ENCODE assay signal across 19 cellular contexts in the genomic region with DNA sequence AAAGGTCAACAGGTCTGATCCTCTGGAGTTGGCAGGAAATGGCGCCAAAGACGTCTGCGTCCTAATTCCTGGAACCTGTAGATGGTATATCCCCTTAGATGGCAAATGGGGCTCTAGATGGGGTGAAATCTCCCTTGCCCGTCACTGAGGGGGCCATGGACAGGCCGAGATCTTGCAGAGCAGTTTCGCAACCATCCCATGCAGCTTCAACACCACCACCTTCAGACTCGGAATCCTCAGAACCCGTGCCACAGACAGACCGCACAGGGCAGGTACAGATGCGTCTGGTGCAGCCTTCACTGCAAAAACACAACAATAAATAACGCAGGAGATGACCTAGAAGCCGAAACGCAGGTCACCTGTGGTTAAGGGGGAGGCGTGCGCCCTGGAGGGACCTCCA. TPM values are rescaled to one million over a fixed set of nuclear protein-coding genes. Genes with fewer than 3 reads are reported as not detected.
DNase-seq lines count a peak whose midpoint lies in the region; ATAC-seq and TF ChIP-seq lines count a peak whose summit lies in the region.
"Had no signal": no experiment of that assay in that cellular context is flagged by ENCODE, and none has a peak within 500 bp of the region (broad histone marks: within the 10 kb centered on the region; RNA-seq: fewer than 3 reads in every experiment).

No MANE protein-coding gene starts in this region.

- H3K4me3 ChIP-seq in IMR-90 (ENCODE audit: insufficient read depth, low read depth, low read length) (no peak overlapping the region), upper lobe of left lung (no peak overlapping the region)
- H3K4me3 ChIP-seq: BLaER1 treated with 17β-estradiol and CSF1 and Interleukin-3, amounts not matched to agents 10 nM and 100 nM; GM23338; PC-9 had no signal

- H3K36me3 Mint-ChIP-seq in endothelial cell (ENCODE audit: low read depth, unreplicated experiment), result peaks cover 13% of the 10 kb centered on the region

- WGBS in IMR-90 (ENCODE audit: extremely low coverage in 2 of 2, insufficient read length in 1 of 2), 2 experiments, result 89% methylated on average over 3 of the region's 15 CpGs; no CpG with 5 or more reads in 1 of the 2 experiments
- 87 to 88% methylated on average over 12 to 15 of the region's 15 CpGs for WGBS in upper lobe of left lung, 2 donors

- H4K91ac ChIP-seq in IMR-90 (ENCODE audit: insufficient read depth, low read depth, low read length), result no peak overlapping the region

- BruUV-seq in IMR-90 (replicated peaks; lab: Mats Ljungman, UMichigan), result no TSS peak

- H3K27ac ChIP-seq in 22Rv1 (peak overlapping the region; percentile 72), IMR-90 (ENCODE audit: insufficient read depth, low read length) (no peak overlapping the region), upper lobe of left lung (no peak overlapping the region)
- H3K27ac ChIP-seq: BLaER1 treated with 17β-estradiol and CSF1 and Interleukin-3, amounts not matched to agents 10 nM and 100 nM; PC-9 had no signal

- H3K36me3 ChIP-seq in IMR-90 (ENCODE audit: control insufficient read depth, insufficient read depth, low read length), result peaks cover 10% of the 10 kb centered on the region; the same call in 1 of the 2 replicates
- peaks cover 0 to 54% (median 34%) of the 10 kb centered on the region in 4 donors for H3K36me3 ChIP-seq in upper lobe of left lung

- no peak overlapping the region for H2AFZ ChIP-seq in IMR-90 (replicated peaks; ENCODE audit: low read length, poor library complexity)
- H2AFZ ChIP-seq: GM23338, PC-9 had no signal

- dilution Hi-C loops in IMR-90 (cut with HindIII; ENCODE audit: low sequenced_read_pairs, unreplicated experiment), result no loop called here

- no peak overlapping the region for H2AK5ac ChIP-seq in IMR-90 (ENCODE audit: low read depth, low read length)

- no peak overlapping the region for H2BK5ac ChIP-seq in IMR-90 (ENCODE audit: low read depth, low read length, poor library complexity, severe bottlenecking)

- TF ChIP-seq POLR2A in IMR-90 (IDR thresholded peaks at IDR 0.05; ENCODE audit: low read depth, low read length) (no peak), upper lobe of left lung (IDR thresholded peaks at IDR 0.05) (no peak)

- no peak overlapping the region for H3K4me2 ChIP-seq in IMR-90 (ENCODE audit: low read depth, low read length)
- H3K4me2 ChIP-seq: GM23338, PC-9 had no signal

- peaks cover 10% of the 10 kb centered on the region for H3K27me3 Mint-ChIP-seq in endothelial cell (ENCODE audit: unreplicated experiment)
- H3K27me3 Mint-ChIP-seq: CD4-positive, alpha-beta memory T cell; IgD-negative memory B cell had no signal

- H3K4me3 Mint-ChIP-seq in endothelial cell (ENCODE audit: unreplicated experiment), result peak overlapping the region; percentile 37
- H3K4me3 Mint-ChIP-seq: CD4-positive, alpha-beta memory T cell; GM23338; IgD-negative memory B cell had no signal

- H3K79me1 ChIP-seq in IMR-90 (ENCODE audit: low read depth in 1 of 2, low read length in 2 of 2), result peaks cover 14 to 59% of the 10 kb centered on the region in 2 experiments

- H3K18ac ChIP-seq in IMR-90 (ENCODE audit: low read depth, low read length), result no peak overlapping the region

- H2BK120ac ChIP-seq in IMR-90 (ENCODE audit: low read depth, low read length), result no peak overlapping the region

- H4K20me1 ChIP-seq in IMR-90 (ENCODE audit: insufficient read depth, low read length), result peaks cover 65% of the 10 kb centered on the region

- no peak overlapping the region for H3K4ac ChIP-seq in IMR-90 (ENCODE audit: low read depth, low read length)

- peaks cover 4% of the 10 kb centered on the region; the same call in 1 of the 2 replicates for H3K4me1 ChIP-seq in IMR-90 (ENCODE audit: control insufficient read depth, insufficient read depth, low read length)
- H3K4me1 ChIP-seq in upper lobe of left lung, result peaks cover 3 to 34% (median 19%) of the 10 kb centered on the region in 4 donors

- H2BK15ac ChIP-seq in IMR-90 (ENCODE audit: low read depth, low read length), result no peak overlapping the region

- no peak overlapping the region for H3K56ac ChIP-seq in IMR-90 (ENCODE audit: extremely low read depth, insufficient read depth, low read length)

- H3K23ac ChIP-seq in IMR-90 (ENCODE audit: low read depth, low read length), result no peak overlapping the region

- no peak overlapping the region for H4K5ac ChIP-seq in IMR-90 (ENCODE audit: low read depth, low read length)

- DNase-seq in IMR-90, result no peak
- no peak for DNase-seq in endothelial cell (ENCODE audit: low spot score)
- no peak for DNase-seq in upper lobe of left lung
- DNase-seq in posterior cingulate gyrus, result no peak
- DNase-seq: CD4-positive, alpha-beta memory T cell; COR-L47; DMS53; HCEC 1CT; NCI-H1048; NCI-H1417; NCI-H1694; NCI-H2029 treated with DMSO at 0.1 percent for 48 hours; NCI-H526 treated with DMSO at 0.1 percent for 48 hours; PC-9; SHP77 had no signal

- no peaks in the 10 kb centered on the region for H3K9me3 Mint-ChIP-seq in endothelial cell (ENCODE audit: unreplicated experiment)
- H3K9me3 Mint-ChIP-seq: CD4-positive, alpha-beta memory T cell; GM23338; IgD-negative memory B cell had no signal

- no peak for TF ChIP-seq RAD21 in IMR-90 (IDR thresholded peaks at IDR 0.05; ENCODE audit: low read length)

- no peak overlapping the region for H3K14ac ChIP-seq in IMR-90 (replicated peaks; ENCODE audit: low read depth, low read length)

- ATAC-seq in IMR-90 (ENCODE audit: low read depth) (no peak), upper lobe of left lung (ENCODE audit: low FRiP score in 2 of 2) (no peak)
- ATAC-seq: GM23338 had no signal

- CTCF ChIA-PET in IMR-90 (lab: Yijun Ruan, JAX), result no interaction called here

- intact Hi-C loops in IMR-90 (cut with micrococcal nuclease), result no loop called here
- intact Hi-C loops in posterior cingulate gyrus (cut with DNase I), result no loop called here

- H3K9ac ChIP-seq in IMR-90 (ENCODE audit: low read depth, low read length), result no peak overlapping the region

- TF ChIP-seq CTCF in 22Rv1 (IDR thresholded peaks at IDR 0.05) (no peak), IMR-90 (conservative IDR thresholded peaks at IDR 0.05; ENCODE audit: low read depth, low read length) (no peak), endothelial cell (IDR thresholded peaks at IDR 0.05; ENCODE audit: unreplicated experiment) (no peak), upper lobe of left lung (IDR thresholded peaks at IDR 0.05) (no peak)

- no peak overlapping the region for H4K8ac ChIP-seq in IMR-90 (ENCODE audit: low read depth in 2 of 2, low read length in 2 of 2)

- no peaks in the 10 kb centered on the region for H3K9me1 ChIP-seq in IMR-90 (ENCODE audit: insufficient read depth, low read length)

- peak overlapping the region; percentile 38 for H3K27ac Mint-ChIP-seq in endothelial cell (ENCODE audit: unreplicated experiment)
- H3K27ac Mint-ChIP-seq: GM23338 had no signal

- POLR2A ChIA-PET in IMR-90 (lab: Charles Lee; ENCODE audit: unreplicated experiment), result no interaction called here

- H3K9me3 ChIP-seq in IMR-90 (ENCODE audit: control insufficient read depth, insufficient read depth, low read length) (no peaks in the 10 kb centered on the region), upper lobe of left lung (no peaks in the 10 kb centered on the region)
- H3K9me3 ChIP-seq: BLaER1 treated with 17β-estradiol and CSF1 and Interleukin-3, amounts not matched to agents 10 nM and 100 nM had no signal

- H3K27me3 ChIP-seq in IMR-90 (ENCODE audit: control insufficient read depth, insufficient read depth, low read length) (no peaks in the 10 kb centered on the region), upper lobe of left lung (no peaks in the 10 kb centered on the region)
- H3K27me3 ChIP-seq: BLaER1 treated with 17β-estradiol and CSF1 and Interleukin-3, amounts not matched to agents 10 nM and 100 nM had no signal

- H2BK20ac ChIP-seq in IMR-90 (ENCODE audit: low read depth, low read length), result no peak overlapping the region

- H2AK9ac ChIP-seq in IMR-90 (replicated peaks; ENCODE audit: low read depth, low read length, poor library complexity), result no peak overlapping the region

- TF ChIP-seq EP300 in upper lobe of left lung (IDR thresholded peaks at IDR 0.05), result no peak

- H3K4me1 Mint-ChIP-seq in endothelial cell (ENCODE audit: unreplicated experiment), result peaks cover 3% of the 10 kb centered on the region

- in situ Hi-C loops in IMR-90 (cut with MboI; ENCODE audit: low sequenced_read_pairs), result no loop called here

TF ChIP-seq in IMR-90, 13 proteins besides CTCF, POLR2A, EP300 and RAD21:
- peak; percentile 60; the same call in 1 of the 2 replicates for TF ChIP-seq CEBPB (IDR thresholded peaks at IDR 0.05; ENCODE audit: low read depth, low read length)
- TF ChIP-seq MAZ (IDR thresholded peaks at IDR 0.05; ENCODE audit: borderline replicate concordance, low read depth, low read length), result no peak
TF ChIP-seq in IMR-90: peak in this region for 1.

RNA-seq across cellular contexts. Expression of gene REXO1, which starts 17.7 kb away (rescaled TPM):
- total RNA-seq in IMR-90 (2012; rRNA removed) (1.4 and 2.5 TPM in 2 replicates), endothelial cell (ENCODE audit: unreplicated experiment) (48.1 TPM), upper lobe of left lung (100 to 1,000 TPM in 1 of 6 donors, 10 to 100 TPM in 5; 17.0 to 106 (median 38.8) TPM)
- 39.2 and 63.7 TPM in 2 replicates for polyA plus RNA-seq in IMR-90 (2012; rRNA removed)
- 13.1 and 26.8 TPM in 2 replicates for polyA plus RNA-seq in IMR-90 (2012; cell fraction: cytosol; rRNA removed)
- polyA plus RNA-seq in IMR-90 (2012; cell fraction: nucleus; rRNA removed; ENCODE audit: low replicate concordance), result 185 and 1,091 TPM in 2 replicates

RNA-seq across cellular contexts. Expression of gene ATP8B3, which starts 18.5 kb away (rescaled TPM):
- 1.4 and 1.6 TPM in 2 replicates for total RNA-seq in IMR-90 (2012; rRNA removed)
- polyA plus RNA-seq in IMR-90 (2012; rRNA removed), result 8.1 and 9.0 TPM in 2 replicates
- polyA plus RNA-seq in IMR-90 (2012; cell fraction: cytosol; rRNA removed), result 3.2 and 5.2 TPM in 2 replicates
- 28.0 and 38.9 TPM in 2 replicates for polyA plus RNA-seq in IMR-90 (2012; cell fraction: nucleus; rRNA removed; ENCODE audit: low replicate concordance)
- 0.69 TPM for total RNA-seq in endothelial cell (ENCODE audit: unreplicated experiment)
- 1 to 10 TPM in 3 of 6 donors, under 1 TPM in 3; under 0.01 to 6.2 (median 1.1) TPM for total RNA-seq in upper lobe of left lung

RNA-seq across cellular contexts. Expression of gene KLF16, which starts 32.8 kb away (rescaled TPM):
- total RNA-seq in IMR-90 (2012; rRNA removed) (0.90 and 1.7 TPM in 2 replicates), endothelial cell (ENCODE audit: unreplicated experiment) (19.9 TPM), upper lobe of left lung (10 to 100 TPM in 4 of 6 donors, 1 to 10 TPM in 2; 6.9 to 39.9 (median 16.4) TPM)
- 13.1 and 31.4 TPM in 2 replicates for polyA plus RNA-seq in IMR-90 (2012; rRNA removed)
- 14.5 and 19.8 TPM in 2 replicates for polyA plus RNA-seq in IMR-90 (2012; cell fraction: cytosol; rRNA removed)
- 18.0 and 29.0 TPM in 2 replicates for polyA plus RNA-seq in IMR-90 (2012; cell fraction: nucleus; rRNA removed; ENCODE audit: low replicate concordance)

RNA-seq across cellular contexts. Expression of gene ABHD17A, which starts 54.7 kb away (rescaled TPM):
- total RNA-seq in IMR-90 (2012; rRNA removed) (31.9 and 37.8 TPM in 2 replicates), endothelial cell (ENCODE audit: unreplicated experiment) (283 TPM), upper lobe of left lung (100 to 1,000 TPM in 4 of 6 donors, 10 to 100 TPM in 2; 63.4 to 143 (median 108) TPM)
- polyA plus RNA-seq in IMR-90 (2012; rRNA removed), result 76.2 and 111 TPM in 2 replicates
- polyA plus RNA-seq in IMR-90 (2012; cell fraction: cytosol; rRNA removed), result 52.5 and 129 TPM in 2 replicates
- 86.9 and 244 TPM in 2 replicates for polyA plus RNA-seq in IMR-90 (2012; cell fraction: nucleus; rRNA removed; ENCODE audit: low replicate concordance)
